2 cellular contexts compared by ENCODE assay signal in genomic region chr7:140669352-140669751, GRCh38.
A peak's percentile ranks its signal among the peaks of the same experiment; 100 is the strongest.
TF ChIP-seq lines count a peak whose summit lies in the region.

No MANE protein-coding gene starts in this region.

TF ChIP-seq in HEK293, 187 proteins besides CTCF, POLR2A, EP300 and RAD21:
- TF ChIP-seq SP7 (tag by site-specific recombination; IDR thresholded peaks at IDR 0.05) (0 out of 2 replicates have a peak, but pooled peaks have one; percentile 25), TSHZ1 (tag by site-specific recombination; IDR thresholded peaks at IDR 0.05; ENCODE audit: borderline replicate concordance) (no peak), OVOL3 (tag by site-specific recombination; IDR thresholded peaks at IDR 0.05) (no peak)

TF ChIP-seq in K562, 482 proteins besides CTCF, POLR2A, EP300 and RAD21:
- TF ChIP-seq CEBPG (CRISPR knock-in tag; IDR thresholded peaks at IDR 0.05) (peak; percentile 58; the same call in 1 of the 2 replicates), CEBPG (tag; conservative IDR thresholded peaks at IDR 0.05 in 1 of 2, IDR thresholded peaks at IDR 0.05 in 1 of 2) (peak; percentile 21 to 77; a peak in 2 of 4 replicates), PHF20 (IDR thresholded peaks at IDR 0.05; ENCODE audit: partially characterized antibody) (no peak), OTX1 (CRISPR knock-in tag; IDR thresholded peaks at IDR 0.05) (no peak), ZNF407 (IDR thresholded peaks at IDR 0.05; ENCODE audit: low read depth) (no peak), ATF3 (IDR thresholded peaks at IDR 0.05) (peak; percentile 65), ATF3 (CRISPR knock-in tag; conservative IDR thresholded peaks at IDR 0.05) (no peak), JUND (IDR thresholded peaks at IDR 0.05; ENCODE audit: borderline replicate concordance, low read depth, low read length) (no peak), JUND (tag; IDR thresholded peaks at IDR 0.05; ENCODE audit: borderline replicate concordance, low read depth, low read length) (no peak), CEBPB (tag; IDR thresholded peaks at IDR 0.05) (peak; percentile 20; the same call in 1 of the 2 replicates)
